In the genomic region with DNA sequence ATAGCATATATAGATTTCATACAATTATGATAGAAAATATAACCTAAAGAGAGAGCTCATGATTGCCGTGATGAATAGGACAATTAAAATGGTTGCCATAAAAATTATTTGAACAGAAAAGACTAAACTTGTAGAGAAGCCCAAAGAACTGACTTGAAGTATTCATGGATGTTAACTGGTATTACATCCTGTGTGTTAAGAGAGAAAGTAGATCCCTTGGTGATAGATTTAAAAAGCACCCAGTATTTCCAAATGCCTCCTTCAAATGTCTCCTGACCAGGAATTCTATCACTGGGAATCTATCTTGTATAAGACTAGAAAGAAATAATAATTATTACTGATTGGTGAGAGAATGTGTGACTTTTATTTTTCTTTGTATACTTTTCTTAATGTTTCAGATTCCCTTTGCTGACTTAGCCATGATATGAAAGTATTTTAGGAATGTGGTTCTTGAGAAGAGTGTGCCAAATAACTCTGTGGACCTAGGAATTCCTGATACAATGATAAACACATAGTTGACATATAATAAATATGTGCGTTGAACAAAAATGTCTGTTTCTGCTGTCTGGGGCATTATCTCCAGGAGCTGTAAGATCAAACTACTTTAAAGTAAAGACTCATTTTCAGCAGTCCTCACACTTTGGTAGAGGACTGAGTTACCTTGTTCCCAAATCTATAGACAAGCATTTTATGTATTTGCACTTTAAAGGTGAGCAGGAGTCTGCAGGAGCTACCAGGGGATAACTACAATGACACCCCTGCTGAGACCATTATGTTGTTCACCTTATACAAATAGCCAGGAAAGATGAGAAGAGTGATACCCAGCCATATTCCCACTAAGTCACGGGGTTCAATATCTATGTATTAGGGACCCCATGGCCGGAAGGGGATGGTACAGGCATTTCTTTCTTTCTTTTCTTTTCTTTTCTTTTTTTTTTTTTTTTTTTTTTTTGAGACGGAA, we compare ENCODE assay signal across 1 cellular context.
TF ChIP-seq lines count a peak whose summit lies in the region.

No MANE protein-coding gene starts in this region.

TF ChIP-seq in WTC11, 78 proteins besides CTCF, POLR2A, EP300 and RAD21 (continued from another document):
- TF ChIP-seq NR3C1 (CRISPR knock-in tag; conservative IDR thresholded peaks at IDR 0.05; ENCODE audit: low read depth): no peak
- no peak for TF ChIP-seq ATF1 (CRISPR knock-in tag; IDR thresholded peaks at IDR 0.05)
- TF ChIP-seq, protein P1, sequence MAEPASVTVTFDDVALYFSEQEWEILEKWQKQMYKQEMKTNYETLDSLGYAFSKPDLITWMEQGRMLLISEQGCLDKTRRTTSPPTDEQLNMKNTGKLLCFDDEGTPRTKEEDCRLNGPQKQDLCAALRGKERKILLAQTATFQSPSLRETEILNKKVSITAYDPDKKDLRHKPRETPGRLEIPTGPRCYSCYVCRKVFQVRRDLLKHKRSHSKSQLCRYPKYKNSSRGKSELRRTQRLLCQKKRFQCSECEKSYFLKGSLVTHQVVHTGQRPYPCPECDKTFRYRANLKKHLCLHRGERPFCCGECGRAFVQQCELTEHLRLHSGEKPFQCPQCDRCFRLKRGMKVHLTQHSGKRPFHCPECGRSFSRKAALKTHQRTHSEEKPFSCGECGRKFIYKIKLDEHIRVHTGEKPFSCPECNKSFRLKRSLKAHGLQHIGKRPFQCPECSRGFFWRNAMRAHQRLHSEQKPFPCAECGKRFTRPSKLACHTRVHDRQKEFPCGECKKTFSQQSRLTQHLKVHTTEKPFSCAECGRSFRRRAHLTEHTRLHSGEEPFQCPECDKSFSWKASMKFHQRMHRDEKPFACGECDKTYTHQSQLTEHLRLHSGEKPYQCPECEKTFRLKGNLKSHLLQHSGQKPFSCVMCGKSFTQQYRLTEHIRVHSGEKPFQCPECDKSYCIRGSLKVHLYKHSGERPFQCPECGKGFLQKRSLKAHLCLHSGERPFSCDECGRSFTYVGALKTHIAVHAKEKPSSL (CRISPR knock-in tag; conservative IDR thresholded peaks at IDR 0.05): no peak
- no peak for TF ChIP-seq ZNF219 (CRISPR knock-in tag; IDR thresholded peaks at IDR 0.05; ENCODE audit: borderline replicate concordance)
TF ChIP-seq in WTC11: peak in this region for 0.
